In genomic region chr9:100426194-100426531, GRCh38 we compare ENCODE assay signal across 1 cellular context.
TF ChIP-seq lines count a peak whose summit lies in the region.

No MANE protein-coding gene starts in this region.

TF ChIP-seq in HEK293, 187 proteins besides CTCF, POLR2A, EP300 and RAD21 (continued from another document):
- TF ChIP-seq ZNF26 (tag by site-specific recombination; IDR thresholded peaks at IDR 0.05) (no peak), ZNF391 (tag by site-specific recombination; IDR thresholded peaks at IDR 0.05; ENCODE audit: borderline replicate concordance, low read depth) (no peak), ZBTB20 (tag by site-specific recombination; IDR thresholded peaks at IDR 0.05) (no peak)
